26 cellular contexts compared by ENCODE assay signal in genomic region chr20:54438166-54438565, GRCh38. TPM values are rescaled to one million over a fixed set of nuclear protein-coding genes. Genes with fewer than 3 reads are reported as not detected.
"Had no signal": no experiment of that assay in that cellular context is flagged by ENCODE, and none has a peak within 500 bp of the region (broad histone marks: within the 10 kb centered on the region; RNA-seq: fewer than 3 reads in every experiment).

No MANE protein-coding gene starts in this region.

- H3K9me3 ChIP-seq: gastroesophageal sphincter, heart left ventricle, lower lobe of right lung, neutrophil, pancreas, sigmoid colon, stomach, testis, tibial artery, upper lobe of left lung, uterus had no signal

- H2AFZ ChIP-seq: hepatocyte had no signal

- H3K4me3 ChIP-seq: gastroesophageal sphincter, heart left ventricle, hepatocyte, lower lobe of right lung, pancreas, sigmoid colon, stomach, testis, tibial artery, upper lobe of left lung, uterus had no signal

- FAIRE-seq: endometrium, keratinocyte, pancreas had no signal

- H3K4me1 ChIP-seq: gastroesophageal sphincter, heart left ventricle, lower lobe of right lung, stomach, testis, tibial artery, upper lobe of left lung, uterus had no signal

- H3K36me3 ChIP-seq: gastroesophageal sphincter, heart left ventricle, lower lobe of right lung, neutrophil, pancreas, sigmoid colon, stomach, tibial artery, upper lobe of left lung, uterus had no signal

- ATAC-seq: effector memory CD8-positive, alpha-beta T cell; gastroesophageal sphincter; heart left ventricle; left ventricle myocardium superior; lower lobe of right lung; natural killer cell; pancreas; stimulated activated effector memory CD8-positive, alpha-beta T cell treated with anti-CD3 and anti-CD28 coated beads, Interleukin-12 subunit alpha, Interleukin-12 subunit beta, amount 100 ng/mL, for 72 hours had no signal

- DNase-seq: cerebellar nuclear complex; cortex of kidney; effector memory CD8-positive, alpha-beta T cell; foreskin fibroblast; heart left ventricle; left ventricle myocardium superior; lower lobe of right lung; natural killer cell; pancreas; sigmoid colon; stimulated activated CD4-positive, alpha-beta T cell treated with anti-CD3 and anti-CD28 coated beads, Interleukin-2, amount 100 ng/mL, for 24 hours; stimulated activated CD4-positive, alpha-beta T cell treated with anti-CD3 and anti-CD28 coated beads, Interleukin-4, amount 100 ng/mL, for 24 hours; stimulated activated naive CD4-positive, alpha-beta T cell treated with Interleukin-2 at 50 U/mL for 16 hours; stomach; testis; tibial artery; upper lobe of left lung; uterus had no signal

- H3K79me2 ChIP-seq: hepatocyte had no signal

- H3K27ac ChIP-seq: gastroesophageal sphincter, heart left ventricle, hepatocyte, lower lobe of right lung, neutrophil, pancreas, sigmoid colon, stomach, testis, tibial artery, upper lobe of left lung, uterus had no signal

- H3K27me3 ChIP-seq: gastroesophageal sphincter, heart left ventricle, hepatocyte, neutrophil, pancreas, sigmoid colon, stomach, testis, tibial artery, upper lobe of left lung, uterus had no signal

- H3K4me2 ChIP-seq: hepatocyte had no signal

RNA-seq across cellular contexts. Expression of gene DOK5, which starts 37.2 kb away (rescaled TPM):
- total RNA-seq: dermis microvascular lymphatic vessel endothelial cell, mononuclear cell, natural killer cell had no signal
- polyA plus RNA-seq: keratinocyte had no signal
